22 cellular contexts compared by ENCODE assay signal in the genomic region with DNA sequence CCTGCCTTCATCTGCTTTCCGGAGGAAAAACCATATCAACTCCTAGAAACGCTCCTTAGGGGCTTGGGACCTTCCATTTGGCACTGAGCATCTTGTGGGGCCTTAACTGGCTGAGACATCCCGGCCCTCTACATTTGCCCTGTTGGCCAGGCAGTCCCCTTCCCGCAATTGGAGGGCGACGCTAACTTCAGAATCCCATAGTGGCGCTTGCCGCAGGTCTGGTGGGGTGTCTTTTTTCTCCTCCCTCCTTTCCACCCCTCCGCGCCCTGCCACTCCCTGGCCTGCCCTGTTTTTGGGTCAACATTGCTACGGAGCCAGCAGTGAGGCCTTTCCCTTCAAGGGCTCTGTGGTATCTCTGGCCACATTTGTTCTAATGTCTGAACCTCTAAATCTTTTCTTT. TPM values are rescaled to one million over a fixed set of nuclear protein-coding genes. Genes with fewer than 3 reads are reported as not detected.
DNase-seq lines count a peak whose midpoint lies in the region; ATAC-seq and TF ChIP-seq lines count a peak whose summit lies in the region.
"Had no signal": no experiment of that assay in that cellular context is flagged by ENCODE, and none has a peak within 500 bp of the region (broad histone marks: within the 10 kb centered on the region; RNA-seq: fewer than 3 reads in every experiment).

No MANE protein-coding gene starts in this region.

- H3K27ac Mint-ChIP-seq in glutamatergic neuron (ENCODE audit: unreplicated experiment): no peak overlapping the region
- H3K27ac Mint-ChIP-seq: CD8-positive, alpha-beta T cell had no signal

- peak overlapping the region; percentile 74 to 99 (median 94) for H3K4me2 ChIP-seq in BLaER1 treated with 17β-estradiol and CSF1 and Interleukin-3, amounts not matched to agents 10 nM and 100 nM
- H3K4me2 ChIP-seq in smooth muscle cell: peak overlapping the region; percentile 61
- H3K4me2 ChIP-seq: A549, KMS-11 had no signal

- H3K4me1 Mint-ChIP-seq in glutamatergic neuron (ENCODE audit: low read depth, unreplicated experiment): peaks cover 8% of the 10 kb centered on the region

- no peak for DNase-seq in RWPE1 (ENCODE audit: low spot score)
- DNase-seq in glutamatergic neuron: no peak
- DNase-seq in smooth muscle cell (lab: John Stamatoyannopoulos, UW; ENCODE audit: unreplicated experiment): no peak
- no peak for DNase-seq in psoas muscle
- DNase-seq: CD8-positive, alpha-beta T cell; DMS53; EL; HCEC 1CT; NCI-H1417 treated with DMSO at 0.1 percent for 48 hours; NCI-H1930; NCI-H345; NCI-H524 treated with DMSO at 0.1 percent for 48 hours; PC-3; RPMI8226; SIG-M5 had no signal

- H3F3A ChIP-seq in smooth muscle cell (ENCODE audit: low read depth): no peaks in the 10 kb centered on the region

- peaks cover 17 to 26% (median 20%) of the 10 kb centered on the region in 11 experiments for H3K36me3 ChIP-seq in BLaER1 treated with 17β-estradiol and CSF1 and Interleukin-3, amounts not matched to agents 10 nM and 100 nM
- H3K36me3 ChIP-seq in smooth muscle cell (ENCODE audit: low read depth) (no peaks in the 10 kb centered on the region), psoas muscle (ENCODE audit: insufficient read depth in 1 of 2, low read depth in 1 of 2) (peaks cover 0 to 25% of the 10 kb centered on the region in 2 donors)

- 82% methylated on average over 11 of the region's 11 CpGs for WGBS in smooth muscle cell (ENCODE audit: low lambda C conversion rate)
- 87 to 93% (median 90%) methylated on average over 11 of the region's 11 CpGs for WGBS in psoas muscle, 3 donors

- peak overlapping the region in 7 of 10 experiments; percentile 3 to 30 (median 10); a peak in 4 of 20 replicates for H3K4me3 ChIP-seq in BLaER1 treated with 17β-estradiol and CSF1 and Interleukin-3, amounts not matched to agents 10 nM and 100 nM
- H3K4me3 ChIP-seq in smooth muscle cell: no peak overlapping the region
- no peak overlapping the region for H3K4me3 ChIP-seq in psoas muscle
- H3K4me3 ChIP-seq: A549, GM12878 had no signal

- intact Hi-C loops in psoas muscle (cut with DNase I): loop anchor here in 1 of 2 donors (10.0 kb wide), 1 partner anchor 215 kb away; no protein-coding TSS in a partner anchor

- no peaks in the 10 kb centered on the region for H3K9me3 ChIP-seq in BLaER1 treated with 17β-estradiol and CSF1 and Interleukin-3, amounts not matched to agents 10 nM and 100 nM (replicated peaks in 1 of 11)
- H3K9me3 ChIP-seq in smooth muscle cell (replicated peaks; ENCODE audit: low read depth) (no peaks in the 10 kb centered on the region), psoas muscle (no peaks in the 10 kb centered on the region)
- H3K9me3 ChIP-seq: A549 had no signal

- peaks cover 62 to 81% (median 79%) of the 10 kb centered on the region in 10 experiments for H3K4me1 ChIP-seq in BLaER1 treated with 17β-estradiol and CSF1 and Interleukin-3, amounts not matched to agents 10 nM and 100 nM
- H3K4me1 ChIP-seq in smooth muscle cell (ENCODE audit: low read depth) (no peaks in the 10 kb centered on the region), psoas muscle (peaks cover 36% of the 10 kb centered on the region)
- H3K4me1 ChIP-seq: A549 had no signal

- peaks cover 16 to 82% (median 74%) of the 10 kb centered on the region in 11 experiments; a peak in 21 of 22 replicates for H4K20me1 ChIP-seq in BLaER1 treated with 17β-estradiol and CSF1 and Interleukin-3, amounts not matched to agents 10 nM and 100 nM
- H4K20me1 ChIP-seq in smooth muscle cell (ENCODE audit: low read depth): peaks cover 7% of the 10 kb centered on the region

- H3K27ac ChIP-seq in BLaER1 treated with 17β-estradiol and CSF1 and Interleukin-3, amounts not matched to agents 10 nM and 100 nM: peak overlapping the region in 6 of 11 experiments; percentile 2 to 36 (median 24); a peak in 6 of 22 replicates
- H3K27ac ChIP-seq in RWPE1 (peak overlapping the region; percentile 39), smooth muscle cell (ENCODE audit: low read depth) (no peak overlapping the region), psoas muscle (no peak overlapping the region)
- H3K27ac ChIP-seq: A549, KMS-11 had no signal

- no peak overlapping the region for H2AFZ ChIP-seq in smooth muscle cell (ENCODE audit: low read depth)

- CTCF ChIA-PET in RWPE1 (lab: Yijun Ruan, JAX): interaction anchor here (0.6 kb wide), 1 partner anchor 217 kb away, joined by 3 read pairs; no protein-coding TSS in a partner anchor

- no peaks in the 10 kb centered on the region for H3K79me2 ChIP-seq in smooth muscle cell (ENCODE audit: low read depth)

- POLR2A ChIA-PET in RWPE1 (lab: Yijun Ruan, JAX; ENCODE audit: low non-redundant PET): no interaction called here

- no peak for TF ChIP-seq CTCF in RWPE1 (conservative IDR thresholded peaks at IDR 0.05; ENCODE audit: low read depth)
- TF ChIP-seq CTCF in glutamatergic neuron (IDR thresholded peaks at IDR 0.05; ENCODE audit: partially characterized antibody, unreplicated experiment): no peak
- TF ChIP-seq CTCF in smooth muscle cell (IDR thresholded peaks at IDR 0.05; ENCODE audit: borderline replicate concordance, insufficient read depth, poor library complexity, severe bottlenecking): no peak
- no peak for TF ChIP-seq CTCF in psoas muscle (IDR thresholded peaks at IDR 0.05)

- H3K9ac ChIP-seq in BLaER1 treated with 17β-estradiol and CSF1 and Interleukin-3, amounts not matched to agents 10 nM and 100 nM: peak overlapping the region; percentile 2 to 47 (median 34); a peak in 14 of 22 replicates
- H3K9ac ChIP-seq in smooth muscle cell (ENCODE audit: low read depth): no peak overlapping the region
- H3K9ac ChIP-seq: KMS-11 had no signal

- ATAC-seq in GM18861 (IDR thresholded peaks at IDR 0.05; ENCODE audit: unreplicated experiment): no peak
- ATAC-seq in HG03196 (IDR thresholded peaks at IDR 0.05; ENCODE audit: unreplicated experiment): no peak
- no peak for ATAC-seq in psoas muscle
- ATAC-seq: A549; CD8-positive, alpha-beta T cell; GM12878; PC-3 had no signal

- H3K27me3 Mint-ChIP-seq in glutamatergic neuron (ENCODE audit: unreplicated experiment): peaks cover 3% of the 10 kb centered on the region

- peaks cover 2% of the 10 kb centered on the region for H3K9me3 Mint-ChIP-seq in glutamatergic neuron (ENCODE audit: unreplicated experiment)
- H3K9me3 Mint-ChIP-seq: CD8-positive, alpha-beta T cell had no signal

- no peaks in the 10 kb centered on the region for H3K36me3 Mint-ChIP-seq in glutamatergic neuron (ENCODE audit: unreplicated experiment)

- peaks cover 0 to 23% (median 5%) of the 10 kb centered on the region in 11 experiments; a peak in 8 of 22 replicates for H3K27me3 ChIP-seq in BLaER1 treated with 17β-estradiol and CSF1 and Interleukin-3, amounts not matched to agents 10 nM and 100 nM
- no peaks in the 10 kb centered on the region for H3K27me3 ChIP-seq in smooth muscle cell (ENCODE audit: low read depth)
- no peaks in the 10 kb centered on the region for H3K27me3 ChIP-seq in psoas muscle (ENCODE audit: insufficient read depth in 3 of 3, low read length in 2 of 3)

- H3K4me3 Mint-ChIP-seq in glutamatergic neuron (ENCODE audit: unreplicated experiment): peak overlapping the region; percentile 2
- H3K4me3 Mint-ChIP-seq: CD8-positive, alpha-beta T cell had no signal

RNA-seq across cellular contexts. Expression of a gene that starts 13.6 kb away (rescaled TPM):
- 28.8 TPM for total RNA-seq in glutamatergic neuron (ENCODE audit: unreplicated experiment)
- 1.0 and 1.6 TPM in 2 replicates for total RNA-seq in smooth muscle cell
- polyA plus RNA-seq in smooth muscle cell: 3.1 and 3.5 TPM in 2 replicates
- 10 to 100 TPM in 2 of 4 donors, 1 to 10 TPM in 2; 8.1 to 12.5 (median 9.6) TPM for total RNA-seq in psoas muscle
- 1 to 10 TPM; 4.5 to 6.6 (median 6.3) TPM for polyA plus RNA-seq in psoas muscle

RNA-seq across cellular contexts. Expression of a gene that starts 33.1 kb away (rescaled TPM):
- total RNA-seq in glutamatergic neuron (ENCODE audit: unreplicated experiment) (12.0 TPM), smooth muscle cell (3.9 and 5.6 TPM in 2 replicates), psoas muscle (1 to 10 TPM; 5.2 to 9.9 (median 7.0) TPM)
- polyA plus RNA-seq in smooth muscle cell (7.6 and 8.7 TPM in 2 replicates), psoas muscle (1 to 10 TPM; 3.1 to 4.1 (median 3.5) TPM)

RNA-seq across cellular contexts. Expression of a gene that starts 57.2 kb away (rescaled TPM):
- total RNA-seq in glutamatergic neuron (ENCODE audit: unreplicated experiment): 92.3 TPM
- 4.4 and 5.0 TPM in 2 replicates for total RNA-seq in smooth muscle cell
- polyA plus RNA-seq in smooth muscle cell: 31.7 and 42.0 TPM in 2 replicates
- total RNA-seq in psoas muscle: 1 to 10 TPM in 3 of 4 donors, under 1 TPM in 1; 0.79 to 3.2 (median 2.6) TPM
- 1 to 10 TPM in 2 of 3 donors, under 1 TPM in 1; 0.85 to 4.8 (median 1.5) TPM for polyA plus RNA-seq in psoas muscle
- total RNA-seq: CD8-positive, alpha-beta T cell; HT-29 had no signal
- polyA plus RNA-seq: GM12878 had no signal

Comparison
In these comparisons a context has a peak if more than half of its experiments do, and no peak if none do; other contexts are left out.
1. H3K27ac ChIP-seq: peak in BLaER1 treated with 17β-estradiol and CSF1 and Interleukin-3, amounts not matched to agents 10 nM and 100 nM (6 of 11) and RWPE1 (single experiment); none in smooth muscle cell (single experiment) and psoas muscle (single experiment).
2. H3K4me3 ChIP-seq: peak in BLaER1 treated with 17β-estradiol and CSF1 and Interleukin-3, amounts not matched to agents 10 nM and 100 nM (7 of 10); none in smooth muscle cell (single experiment) and psoas muscle (single experiment).
3. RNA of a gene that starts 57.2 kb away (total RNA-seq): 92.3 TPM in glutamatergic neuron (single experiment); 4.4 to 5.0 TPM in smooth muscle cell and 0.79 to 3.2 TPM in psoas muscle; every median in the first group is over 10 times any median in the second.